In genomic region chr12:3035815-3036702, GRCh38 we compare ENCODE assay signal across 10 cellular contexts. TPM values are rescaled to one million over a fixed set of nuclear protein-coding genes. Genes with fewer than 3 reads are reported as not detected.
A peak's percentile ranks its signal among the peaks of the same experiment; 100 is the strongest.
DNase-seq lines count a peak whose midpoint lies in the region; ATAC-seq and TF ChIP-seq lines count a peak whose summit lies in the region.
"Had no signal": no experiment of that assay in that cellular context is flagged by ENCODE, and none has a peak within 500 bp of the region (broad histone marks: within the 10 kb centered on the region; RNA-seq: fewer than 3 reads in every experiment).

No MANE protein-coding gene starts in this region.

- no peak for ATAC-seq in HG03354 (IDR thresholded peaks at IDR 0.05; ENCODE audit: poor library complexity, severe bottlenecking, unreplicated experiment)
- ATAC-seq in omental fat pad (ENCODE audit: low FRiP score): no peak

- no peak overlapping the region for H3K27ac ChIP-seq in smooth muscle cell (ENCODE audit: low read depth)

- peaks cover 4% of the 10 kb centered on the region for H3K4me1 ChIP-seq in smooth muscle cell (ENCODE audit: low read depth)

- H3F3A ChIP-seq in smooth muscle cell (ENCODE audit: low read depth): no peaks in the 10 kb centered on the region

- no peaks in the 10 kb centered on the region for H3K27me3 ChIP-seq in smooth muscle cell (ENCODE audit: low read depth)

- no peaks in the 10 kb centered on the region for H3K36me3 ChIP-seq in smooth muscle cell (ENCODE audit: low read depth)

- no peak overlapping the region for H2AFZ ChIP-seq in smooth muscle cell (ENCODE audit: low read depth)

- DNase-seq in NCI-H82 (lab: John Stamatoyannopoulos, UW) (peak; percentile 25), NCI-H82 treated with DMSO at 0.1 percent for 48 hours (lab: John Stamatoyannopoulos, UW; ENCODE audit: unreplicated experiment) (no peak), OCI-M1 (lab: John Stamatoyannopoulos, UW) (peak; percentile 35), fibroblast of peridontal ligament (ENCODE audit: extremely low read depth) (peak; percentile 28), smooth muscle cell (lab: John Stamatoyannopoulos, UW; ENCODE audit: unreplicated experiment) (no peak), omental fat pad (ENCODE audit: low spot score) (no peak), SHP77 (lab: John Stamatoyannopoulos, UW) (no peak)
- DNase-seq: CD4-positive, alpha-beta T cell; naive B cell had no signal

- H3K9ac ChIP-seq in smooth muscle cell (ENCODE audit: low read depth): no peak overlapping the region

- no peak overlapping the region for H3K4me3 ChIP-seq in smooth muscle cell

- H3K4me2 ChIP-seq in smooth muscle cell: no peak overlapping the region

- H4K20me1 ChIP-seq in smooth muscle cell (ENCODE audit: low read depth): no peaks in the 10 kb centered on the region

- TF ChIP-seq CTCF in smooth muscle cell (IDR thresholded peaks at IDR 0.05; ENCODE audit: borderline replicate concordance, insufficient read depth, poor library complexity, severe bottlenecking): peak; percentile 25
- TF ChIP-seq CTCF in omental fat pad (IDR thresholded peaks at IDR 0.05): no peak

- H3K79me2 ChIP-seq in smooth muscle cell (ENCODE audit: low read depth): no peaks in the 10 kb centered on the region

- no peaks in the 10 kb centered on the region for H3K9me3 ChIP-seq in smooth muscle cell (replicated peaks; ENCODE audit: low read depth)

- WGBS in smooth muscle cell (ENCODE audit: low lambda C conversion rate): 92% methylated on average over 16 of the region's 16 CpGs

RNA-seq across cellular contexts. Expression of gene TSPAN9, which starts 41.1 kb away (rescaled TPM):
- total RNA-seq in smooth muscle cell (29.8 and 46.9 TPM in 2 replicates), omental fat pad (10 to 100 TPM; 23.4 to 43.3 (median 29.4) TPM)
- polyA plus RNA-seq in smooth muscle cell: 14.4 and 17.7 TPM in 2 replicates

Comparison
In these comparisons a context has a peak if more than half of its experiments do, and no peak if none do; other contexts are left out.
1. DNase-seq: peak in NCI-H82 (single experiment), OCI-M1 (single experiment) and fibroblast of peridontal ligament (single experiment); none in NCI-H82 treated with DMSO at 0.1 percent for 48 hours (single experiment), smooth muscle cell (single experiment), omental fat pad (single experiment) and SHP77 (0 of 2).